ENCODE assay signal across 8 cellular contexts in genomic region chr9:25876248-25876647, GRCh38.
"Had no signal": no experiment of that assay in that cellular context is flagged by ENCODE, and none has a peak within 500 bp of the region (broad histone marks: within the 10 kb centered on the region; RNA-seq: fewer than 3 reads in every experiment).

No MANE protein-coding gene starts in this region.

- ATAC-seq: HCT116, HepG2 had no signal

- H3K36me3 ChIP-seq: HAP-1 had no signal

- H3K27ac ChIP-seq: GM23248, HL-60 had no signal

- H3K9ac ChIP-seq: GM23248 had no signal

- H3K4me1 ChIP-seq: HAP-1 had no signal

- H3K4me3 ChIP-seq: GM23248, HAP-1 had no signal

- H3K9me3 ChIP-seq: HAP-1 had no signal

- DNase-seq: GM23248, GOT3, H7, HFFc6 had no signal

- H2AFZ ChIP-seq: GM23248 had no signal
